28 cellular contexts compared by ENCODE assay signal in the genomic region with DNA sequence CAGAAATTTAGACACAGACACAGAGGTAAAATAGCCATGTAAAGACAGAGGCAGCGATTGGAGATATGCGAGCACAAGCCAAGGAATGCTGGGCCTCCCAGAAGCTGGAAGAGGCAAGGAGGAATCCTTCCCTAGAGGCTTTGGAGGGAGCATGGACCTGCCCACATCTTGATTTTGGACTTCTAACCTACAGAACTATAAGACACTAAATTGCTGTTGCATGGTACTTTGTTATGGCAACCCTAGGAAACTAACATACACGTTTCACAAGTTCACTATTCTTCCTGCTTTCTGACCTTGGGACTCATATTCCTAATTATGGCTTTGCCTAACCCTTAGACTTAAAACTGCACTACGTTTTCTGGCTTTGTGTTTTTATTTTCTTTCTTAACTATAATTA. TPM values are rescaled to one million over a fixed set of nuclear protein-coding genes. Genes with fewer than 3 reads are reported as not detected.
"Had no signal": no experiment of that assay in that cellular context is flagged by ENCODE, and none has a peak within 500 bp of the region (broad histone marks: within the 10 kb centered on the region; RNA-seq: fewer than 3 reads in every experiment).

No MANE protein-coding gene starts in this region.

- H3K27me3 ChIP-seq: ovary, right lobe of liver, sigmoid colon, thyroid gland, tibial nerve, upper lobe of left lung, vagina had no signal

- FAIRE-seq: urothelium cell line had no signal

- H3K27ac ChIP-seq: neural progenitor cell, ovary, parathyroid adenoma, psoas muscle, right lobe of liver, sigmoid colon, spleen, thoracic aorta, thyroid gland, tibial nerve, upper lobe of left lung, vagina had no signal

- H3K36me3 ChIP-seq: neural progenitor cell, ovary, right lobe of liver, sigmoid colon, spleen, thoracic aorta, thyroid gland, tibial nerve, upper lobe of left lung, vagina had no signal

- H3K9me3 ChIP-seq: ovary, psoas muscle, right lobe of liver, sigmoid colon, spleen, thoracic aorta, thyroid gland, tibial nerve, upper lobe of left lung, vagina had no signal

- H3K4me3 ChIP-seq: neural progenitor cell, ovary, psoas muscle, right lobe of liver, sigmoid colon, smooth muscle cell, spleen, thoracic aorta, thyroid gland, tibial nerve, upper lobe of left lung, vagina had no signal

- ATAC-seq: naive thymus-derived CD4-positive, alpha-beta T cell; natural killer cell; psoas muscle; right cardiac atrium; right lobe of liver; stimulated activated memory B cell treated with anti-CD40 and anti-IgM and Interleukin-4, amounts not matched to agents 10 μg/mL and 1 μg/mL and 100 μg/mL, for 72 hours; stimulated activated naive CD8-positive, alpha-beta T cell treated with anti-CD3 and anti-CD28 coated beads, Interleukin-15, amount 100 ng/mL, for 72 hours; stimulated activated naive CD8-positive, alpha-beta T cell treated with anti-CD3 and anti-CD28 coated beads, Interleukin-15, Interleukin-2, amounts not matched to agents 100 U/mL and 50 U/mL, for 24 hours had no signal

- DNase-seq: naive thymus-derived CD4-positive, alpha-beta T cell; natural killer cell; occipital lobe; ovary; posterior cingulate gyrus; psoas muscle; right cardiac atrium; right lobe of liver; sigmoid colon; spleen; stimulated activated CD4-positive, alpha-beta T cell treated with anti-CD3 and anti-CD28 coated beads, Interleukin-12 subunit alpha, Interleukin-12 subunit beta, amount 100 ng/mL, for 4 hours; stimulated activated CD4-positive, alpha-beta T cell treated with anti-CD3 and anti-CD28 coated beads, Interleukin-1b, Interleukin-23, amount 100 ng/mL, for 48 hours; stimulated activated CD4-positive, alpha-beta T cell treated with anti-CD3 and anti-CD28 coated beads, Interleukin-4, amount 100 ng/mL, for 1 hour; stimulated activated CD4-positive, alpha-beta T cell treated with anti-CD3 and anti-CD28 coated beads, Interleukin-4, amount 100 ng/mL, for 4 hours; stimulated activated CD8-positive, alpha-beta memory T cell treated with anti-CD3 and anti-CD28 coated beads, Interleukin-4, amount 100 ng/mL, for 48 hours; stimulated activated naive CD4-positive, alpha-beta T cell; stimulated activated naive CD8-positive, alpha-beta T cell treated with anti-CD3 and anti-CD28 coated beads, Interleukin-15, amount 100 ng/mL, for 72 hours; stimulated activated naive CD8-positive, alpha-beta T cell treated with anti-CD3 and anti-CD28 coated beads, Interleukin-15, Interleukin-2, amounts not matched to agents 100 U/mL and 50 U/mL, for 24 hours; thyroid gland; upper lobe of left lung had no signal

- H3K4me1 ChIP-seq: neural progenitor cell, parathyroid adenoma, psoas muscle, thyroid gland, vagina had no signal

RNA-seq across cellular contexts. Expression of a gene that starts 4.6 kb away (rescaled TPM):
- total RNA-seq: naive thymus-derived CD4-positive, alpha-beta T cell; natural killer cell had no signal
- polyA plus RNA-seq: naive thymus-derived CD4-positive, alpha-beta T cell had no signal
